In the genomic region with DNA sequence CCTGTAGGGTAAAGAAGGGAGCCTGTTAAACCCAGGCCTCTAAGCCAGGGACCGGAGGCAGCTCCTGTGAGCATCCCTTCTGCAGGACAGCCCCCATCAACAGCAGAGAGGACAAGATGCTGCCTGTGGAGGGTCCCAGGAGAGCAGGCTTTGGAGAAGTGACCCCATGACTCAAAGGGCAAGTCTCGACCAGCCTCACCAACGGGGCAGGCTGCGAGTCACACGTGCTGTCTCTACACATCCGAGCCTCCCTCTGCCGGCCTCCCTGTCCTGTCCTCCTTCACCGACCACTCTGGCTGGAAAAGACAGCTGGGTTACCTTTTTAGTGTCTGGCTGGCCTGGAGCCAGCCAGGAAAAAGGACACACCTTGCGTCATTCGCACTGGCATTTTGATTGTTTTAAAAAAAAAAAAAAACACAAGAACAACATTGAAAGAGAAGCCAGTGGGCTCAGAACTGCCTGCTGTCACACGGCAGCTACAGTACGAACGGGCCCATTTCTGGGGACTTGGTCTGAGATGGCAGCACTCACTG, we compare ENCODE assay signal across 16 cellular contexts.
A peak's percentile ranks its signal among the peaks of the same experiment; 100 is the strongest.
DNase-seq lines count a peak whose midpoint lies in the region; ATAC-seq and TF ChIP-seq lines count a peak whose summit lies in the region.
"Had no signal": no experiment of that assay in that cellular context is flagged by ENCODE, and none has a peak within 500 bp of the region (broad histone marks: within the 10 kb centered on the region; RNA-seq: fewer than 3 reads in every experiment).

No MANE protein-coding gene starts in this region.

- H2AFZ ChIP-seq in IMR-90 (replicated peaks; ENCODE audit: low read length, poor library complexity): no peak overlapping the region

- H3K4me2 ChIP-seq in IMR-90 (ENCODE audit: low read depth, low read length): no peak overlapping the region

- no peaks in the 10 kb centered on the region for H3K4me1 ChIP-seq in IMR-90 (ENCODE audit: control insufficient read depth, insufficient read depth, low read length)
- H3K4me1 ChIP-seq in endodermal cell (ENCODE audit: control insufficient read depth, insufficient read depth, low read length): no peaks in the 10 kb centered on the region

- no peak overlapping the region for H3K4ac ChIP-seq in IMR-90 (ENCODE audit: low read depth, low read length)

- H2BK120ac ChIP-seq in IMR-90 (ENCODE audit: low read depth, low read length): no peak overlapping the region

- TF ChIP-seq CTCF in AG04450 (IDR thresholded peaks at IDR 0.05; ENCODE audit: low read depth, low read length) (no peak), IMR-90 (conservative IDR thresholded peaks at IDR 0.05; ENCODE audit: low read depth, low read length) (no peak), endodermal cell (conservative IDR thresholded peaks at IDR 0.05) (no peak)

- no TSS peak for BruUV-seq in IMR-90 (replicated peaks; lab: Mats Ljungman, UMichigan)

- H3K27ac Mint-ChIP-seq in endodermal cell: no peak overlapping the region
- H3K27ac Mint-ChIP-seq in natural killer cell treated with Interleukin-12 subunit alpha and Interleukin-12 subunit beta and Interleukin-15 and Interleukin-18, amount 100 ng/mL, for 72 hours: no peak overlapping the region
- H3K27ac Mint-ChIP-seq: CD4-positive, alpha-beta memory T cell had no signal

- no peak overlapping the region for H3K56ac ChIP-seq in IMR-90 (ENCODE audit: extremely low read depth, insufficient read depth, low read length)

- intact Hi-C loops in IMR-90 (cut with micrococcal nuclease): no loop called here

- no peaks in the 10 kb centered on the region for H3K4me1 Mint-ChIP-seq in endodermal cell
- peaks cover 29 to 33% of the 10 kb centered on the region in 2 donors for H3K4me1 Mint-ChIP-seq in natural killer cell treated with Interleukin-12 subunit alpha and Interleukin-12 subunit beta and Interleukin-15 and Interleukin-18, amount 100 ng/mL, for 72 hours (ENCODE audit: low read depth in 2 of 2)
- H3K4me1 Mint-ChIP-seq: CD4-positive, alpha-beta memory T cell had no signal

- TF ChIP-seq RAD21 in IMR-90 (IDR thresholded peaks at IDR 0.05; ENCODE audit: low read length): no peak

- no peak overlapping the region for H2AK9ac ChIP-seq in IMR-90 (replicated peaks; ENCODE audit: low read depth, low read length, poor library complexity)

- no peak overlapping the region for H3K23ac ChIP-seq in IMR-90 (ENCODE audit: low read depth, low read length)

- H3K27me3 ChIP-seq in AG04450 (ENCODE audit: control insufficient read depth, insufficient read depth, low read length) (no peaks in the 10 kb centered on the region), IMR-90 (ENCODE audit: control insufficient read depth, insufficient read depth, low read length) (no peaks in the 10 kb centered on the region), endodermal cell (ENCODE audit: control insufficient read depth, insufficient read depth, low read length, poor library complexity, severe bottlenecking) (no peaks in the 10 kb centered on the region)

- H2BK20ac ChIP-seq in IMR-90 (ENCODE audit: low read depth, low read length): no peak overlapping the region

- no peak for DNase-seq in AG04450 (ENCODE audit: low read depth, low spot score)
- peak; percentile 14 for DNase-seq in IMR-90
- peak; percentile 43 for DNase-seq in endodermal cell
- peak; percentile 23 for DNase-seq in natural killer cell treated with Interleukin-12 subunit alpha and Interleukin-12 subunit beta and Interleukin-15 and Interleukin-18, amount 100 ng/mL, for 72 hours (ENCODE audit: low spot score)
- DNase-seq in ureter (ENCODE audit: low spot score): no peak
- no peak for DNase-seq in activated CD4-positive, alpha-beta T cell treated with anti-CD3 and anti-CD28 coated beads, Interleukin-2, amount 50 U/mL, for 4 hours
- no peak for DNase-seq in A172 (ENCODE audit: low spot score)
- DNase-seq: AML-193; CD4-positive, alpha-beta memory T cell; DND-41; GF-D8; NCI-H1436 treated with DMSO at 0.1 percent for 48 hours; NCI-H226; NCI-H526 treated with DMSO at 0.1 percent for 48 hours had no signal

- H3K4me3 Mint-ChIP-seq in endodermal cell: no peak overlapping the region
- no peak overlapping the region for H3K4me3 Mint-ChIP-seq in natural killer cell treated with Interleukin-12 subunit alpha and Interleukin-12 subunit beta and Interleukin-15 and Interleukin-18, amount 100 ng/mL, for 72 hours
- H3K4me3 Mint-ChIP-seq: CD4-positive, alpha-beta memory T cell had no signal

- POLR2A ChIA-PET in AG04450 (lab: Yijun Ruan, JAX) (no interaction called here), IMR-90 (lab: Charles Lee; ENCODE audit: unreplicated experiment) (interaction anchor here (0.6 kb wide), 1 partner anchor 43 kb away, joined by 3 read pairs; no protein-coding TSS in a partner anchor)

- in situ Hi-C loops in IMR-90 (cut with MboI; ENCODE audit: low sequenced_read_pairs): no loop called here

- H4K5ac ChIP-seq in IMR-90 (ENCODE audit: low read depth, low read length): no peak overlapping the region

- H3K4me3 ChIP-seq in AG04450 (ENCODE audit: low read depth, low read length): no peak overlapping the region
- H3K4me3 ChIP-seq in IMR-90 (ENCODE audit: insufficient read depth, low read depth, low read length): no peak overlapping the region
- no peak overlapping the region for H3K4me3 ChIP-seq in endodermal cell (ENCODE audit: low read length)

- no peak overlapping the region for H3K18ac ChIP-seq in IMR-90 (ENCODE audit: low read depth, low read length)

- no peak overlapping the region for H2AK5ac ChIP-seq in IMR-90 (ENCODE audit: low read depth, low read length)

- peak overlapping the region; percentile 11 for H3K27ac ChIP-seq in AG04450 (ENCODE audit: low read depth, low read length)
- no peak overlapping the region for H3K27ac ChIP-seq in IMR-90 (ENCODE audit: insufficient read depth, low read length)
- H3K27ac ChIP-seq in endodermal cell (ENCODE audit: low read depth, low read length): no peak overlapping the region

- no peak overlapping the region for H4K8ac ChIP-seq in IMR-90 (ENCODE audit: low read depth in 2 of 2, low read length in 2 of 2)

- no peak overlapping the region for H2BK5ac ChIP-seq in IMR-90 (ENCODE audit: low read depth, low read length, poor library complexity, severe bottlenecking)

- CTCF ChIA-PET in AG04450 (lab: Charles Lee) (no interaction called here), IMR-90 (lab: Yijun Ruan, JAX) (interaction anchor here (0.7 kb wide), 1 partner anchor 15 kb away, joined by 5 read pairs; no protein-coding TSS in a partner anchor)

- no peaks in the 10 kb centered on the region for H3K79me1 ChIP-seq in IMR-90 (ENCODE audit: low read depth in 1 of 2, low read length in 2 of 2)

- no peaks in the 10 kb centered on the region for H3K9me3 Mint-ChIP-seq in endodermal cell
- no peaks in the 10 kb centered on the region for H3K9me3 Mint-ChIP-seq in natural killer cell treated with Interleukin-12 subunit alpha and Interleukin-12 subunit beta and Interleukin-15 and Interleukin-18, amount 100 ng/mL, for 72 hours

- H3K9ac ChIP-seq in IMR-90 (ENCODE audit: low read depth, low read length) (no peak overlapping the region), endodermal cell (ENCODE audit: extremely low read depth, low read length, poor library complexity, severe bottlenecking) (no peak overlapping the region)

- H4K91ac ChIP-seq in IMR-90 (ENCODE audit: insufficient read depth, low read depth, low read length): no peak overlapping the region

- no peaks in the 10 kb centered on the region for H3K9me1 ChIP-seq in IMR-90 (ENCODE audit: insufficient read depth, low read length)

- TF ChIP-seq POLR2A in IMR-90 (IDR thresholded peaks at IDR 0.05; ENCODE audit: low read depth, low read length): no peak

- no CpG with 5 or more reads among the region's 13 CpGs for WGBS in IMR-90 (ENCODE audit: extremely low coverage in 2 of 2, insufficient read length in 1 of 2), 2 experiments
- WGBS in endodermal cell (ENCODE audit: insufficient coverage in 1 of 2, insufficient read length in 1 of 2), 2 experiments: 92 to 97% methylated on average over 9 to 13 of the region's 13 CpGs

- H3K14ac ChIP-seq in IMR-90 (replicated peaks; ENCODE audit: low read depth, low read length): no peak overlapping the region

- H3K27me3 Mint-ChIP-seq in endodermal cell (ENCODE audit: insufficient read depth): no peaks in the 10 kb centered on the region
- no peaks in the 10 kb centered on the region for H3K27me3 Mint-ChIP-seq in natural killer cell treated with Interleukin-12 subunit alpha and Interleukin-12 subunit beta and Interleukin-15 and Interleukin-18, amount 100 ng/mL, for 72 hours

- H3K36me3 ChIP-seq in IMR-90 (ENCODE audit: control insufficient read depth, insufficient read depth, low read length): no peaks in the 10 kb centered on the region
- H3K36me3 ChIP-seq in endodermal cell (ENCODE audit: control insufficient read depth, insufficient read depth, low read length): no peaks in the 10 kb centered on the region

- ATAC-seq in IMR-90 (ENCODE audit: low read depth) (peak; percentile 45; the same call in 1 of the 2 replicates), esophagus mucosa (no peak)
- no peak for ATAC-seq in natural killer cell treated with Interleukin-12 subunit alpha and Interleukin-12 subunit beta and Interleukin-15 and Interleukin-18, amount 100 ng/mL, for 72 hours
- ATAC-seq: HepG2 had no signal

- H3K36me3 Mint-ChIP-seq in endodermal cell (ENCODE audit: low read depth): no peaks in the 10 kb centered on the region
- H3K36me3 Mint-ChIP-seq in natural killer cell treated with Interleukin-12 subunit alpha and Interleukin-12 subunit beta and Interleukin-15 and Interleukin-18, amount 100 ng/mL, for 72 hours: no peaks in the 10 kb centered on the region
- H3K36me3 Mint-ChIP-seq: CD4-positive, alpha-beta memory T cell had no signal

- H4K20me1 ChIP-seq in IMR-90 (ENCODE audit: insufficient read depth, low read length): no peaks in the 10 kb centered on the region

- no peak overlapping the region for H2BK15ac ChIP-seq in IMR-90 (ENCODE audit: low read depth, low read length)

- H3K9me3 ChIP-seq in AG04450 (ENCODE audit: control insufficient read depth, insufficient read depth, low read length) (peaks cover 14% of the 10 kb centered on the region), IMR-90 (ENCODE audit: control insufficient read depth, insufficient read depth, low read length) (no peaks in the 10 kb centered on the region), endodermal cell (ENCODE audit: control insufficient read depth, low read length) (no peaks in the 10 kb centered on the region)

- dilution Hi-C loops in IMR-90 (cut with HindIII; ENCODE audit: low sequenced_read_pairs, unreplicated experiment): no loop called here

TF ChIP-seq in IMR-90, 13 proteins besides CTCF, POLR2A, EP300 and RAD21 (continues in another document):
- TF ChIP-seq BHLHE40 (IDR thresholded peaks at IDR 0.05; ENCODE audit: low read depth, low read length) (no peak), SMC3 (IDR thresholded peaks at IDR 0.05; ENCODE audit: low read depth, low read length) (no peak), MAFK (IDR thresholded peaks at IDR 0.05; ENCODE audit: low read depth, low read length) (no peak), NFE2L2 (IDR thresholded peaks at IDR 0.05; ENCODE audit: low read depth, low read length) (no peak), MAZ (IDR thresholded peaks at IDR 0.05; ENCODE audit: borderline replicate concordance, low read depth, low read length) (no peak)

Comparison
In these comparisons a context has a peak if more than half of its experiments do, and no peak if none do; other contexts are left out.
1. DNase-seq: peak in IMR-90 (single experiment), endodermal cell (single experiment) and natural killer cell treated with Interleukin-12 subunit alpha and Interleukin-12 subunit beta and Interleukin-15 and Interleukin-18, amount 100 ng/mL, for 72 hours (single experiment); none in AG04450 (single experiment), ureter (single experiment), activated CD4-positive, alpha-beta T cell treated with anti-CD3 and anti-CD28 coated beads, Interleukin-2, amount 50 U/mL, for 4 hours (0 of 2) and A172 (single experiment).